ENCODE assay signal across 18 cellular contexts in genomic region chr1:13908128-13908527, GRCh38.
DNase-seq lines count a peak whose midpoint lies in the region; ATAC-seq and TF ChIP-seq lines count a peak whose summit lies in the region.
"Had no signal": no experiment of that assay in that cellular context is flagged by ENCODE, and none has a peak within 500 bp of the region (broad histone marks: within the 10 kb centered on the region; RNA-seq: fewer than 3 reads in every experiment).

No MANE protein-coding gene starts in this region.

- no peak overlapping the region for H3K4me3 Mint-ChIP-seq in activated naive CD4-positive, alpha-beta T cell treated with anti-CD3 and anti-CD28 coated beads, Interleukin-2, amount 10 ng/mL, durations not matched to agents 7 days and 5 days
- H3K4me3 Mint-ChIP-seq: activated CD4-positive, alpha-beta T cell treated with anti-CD3 and anti-CD28 coated beads, Interleukin-2, amount 10 ng/mL, durations not matched to agents 24 days and 14 days; CD4-positive, CD25-positive, alpha-beta regulatory T cell had no signal

- H3K9me3 Mint-ChIP-seq in activated naive CD4-positive, alpha-beta T cell treated with anti-CD3 and anti-CD28 coated beads, Interleukin-2, amount 10 ng/mL, durations not matched to agents 7 days and 5 days, result no peaks in the 10 kb centered on the region
- H3K9me3 Mint-ChIP-seq: activated CD4-positive, alpha-beta T cell treated with anti-CD3 and anti-CD28 coated beads, Interleukin-2, amount 10 ng/mL, durations not matched to agents 24 days and 14 days; activated T-helper 2 cell treated with anti-CD3 and anti-CD28 coated beads, Interferon-gamma antibody, Interleukin-2, Interleukin-4, amounts not matched to agents 10 μg/mL and 5 μg/mL and 100 μg/mL, durations not matched to agents 14 hours and 24 hours and 36 hours had no signal

- H3K27me3 Mint-ChIP-seq in activated naive CD4-positive, alpha-beta T cell treated with anti-CD3 and anti-CD28 coated beads, Interleukin-2, amount 10 ng/mL, durations not matched to agents 7 days and 5 days, result peaks cover 3% of the 10 kb centered on the region
- H3K27me3 Mint-ChIP-seq: activated CD4-positive, alpha-beta T cell treated with anti-CD3 and anti-CD28 coated beads, Interleukin-2, amount 10 ng/mL, durations not matched to agents 24 days and 14 days; CD4-positive, CD25-positive, alpha-beta regulatory T cell had no signal

- CTCF ChIA-PET in activated naive CD4-positive, alpha-beta T cell treated with anti-CD3 and anti-CD28 coated beads, Interleukin-2, amount 10 ng/mL, durations not matched to agents 7 days and 5 days (lab: Charles Lee), result no interaction called here

- DNase-seq in DMS79 treated with DMSO at 0.1 percent for 48 hours (lab: John Stamatoyannopoulos, UW) (peak; percentile 93), posterior cingulate gyrus (no peak), GM10266 (ENCODE audit: extremely low spot score) (no peak)
- no peak for DNase-seq in activated naive CD4-positive, alpha-beta T cell treated with anti-CD3 and anti-CD28 coated beads, Interleukin-2, amount 10 ng/mL, durations not matched to agents 7 days and 5 days
- DNase-seq: ACHN; activated CD4-positive, alpha-beta T cell treated with anti-CD3 and anti-CD28 coated beads, Interleukin-2, amount 10 ng/mL, durations not matched to agents 24 days and 14 days; CD4-positive, CD25-positive, alpha-beta regulatory T cell; colonic mucosa; GF-D8; heart left ventricle; IMR-90; NCI-H146; spleen had no signal

- ATAC-seq in GM19351 (IDR thresholded peaks at IDR 0.05; ENCODE audit: unreplicated experiment) (peak; percentile 82), HG02852 (IDR thresholded peaks at IDR 0.05; ENCODE audit: unreplicated experiment) (peak; percentile 70), HG03135 (IDR thresholded peaks at IDR 0.05; ENCODE audit: unreplicated experiment) (no peak)
- ATAC-seq: heart left ventricle had no signal

- H3K36me3 Mint-ChIP-seq in activated naive CD4-positive, alpha-beta T cell treated with anti-CD3 and anti-CD28 coated beads, Interleukin-2, amount 10 ng/mL, durations not matched to agents 7 days and 5 days, result no peaks in the 10 kb centered on the region
- H3K36me3 Mint-ChIP-seq: CD4-positive, CD25-positive, alpha-beta regulatory T cell had no signal

- TF ChIP-seq CTCF in VCaP (conservative IDR thresholded peaks at IDR 0.05) (no peak), GM10266 (IDR thresholded peaks at IDR 0.05; ENCODE audit: control insufficient read depth, insufficient read depth, low read depth, missing control alignments) (no peak)

- peak overlapping the region; percentile 86 for H3K27ac ChIP-seq in VCaP
- H3K27ac ChIP-seq: colonic mucosa, heart left ventricle, spleen had no signal

- H3K27ac Mint-ChIP-seq in activated naive CD4-positive, alpha-beta T cell treated with anti-CD3 and anti-CD28 coated beads, Interleukin-2, amount 10 ng/mL, durations not matched to agents 7 days and 5 days, result no peak overlapping the region
- H3K27ac Mint-ChIP-seq: activated CD4-positive, alpha-beta T cell treated with anti-CD3 and anti-CD28 coated beads, Interleukin-2, amount 10 ng/mL, durations not matched to agents 24 days and 14 days; activated T-helper 2 cell treated with anti-CD3 and anti-CD28 coated beads, Interferon-gamma antibody, Interleukin-2, Interleukin-4, amounts not matched to agents 10 μg/mL and 5 μg/mL and 100 μg/mL, durations not matched to agents 14 hours and 24 hours and 36 hours; CD4-positive, CD25-positive, alpha-beta regulatory T cell had no signal

- intact Hi-C loops in posterior cingulate gyrus (cut with DNase I), result no loop called here

- peaks cover 3% of the 10 kb centered on the region for H3K4me1 Mint-ChIP-seq in activated naive CD4-positive, alpha-beta T cell treated with anti-CD3 and anti-CD28 coated beads, Interleukin-2, amount 10 ng/mL, durations not matched to agents 7 days and 5 days
- H3K4me1 Mint-ChIP-seq: CD4-positive, CD25-positive, alpha-beta regulatory T cell had no signal
